14 cellular contexts compared by ENCODE assay signal in genomic region chr2:240618776-240619175, GRCh38. TPM values are rescaled to one million over a fixed set of nuclear protein-coding genes. Genes with fewer than 3 reads are reported as not detected.
A peak's percentile ranks its signal among the peaks of the same experiment; 100 is the strongest.
DNase-seq lines count a peak whose midpoint lies in the region; TF ChIP-seq lines count a peak whose summit lies in the region.
"Had no signal": no experiment of that assay in that cellular context is flagged by ENCODE, and none has a peak within 500 bp of the region (broad histone marks: within the 10 kb centered on the region; RNA-seq: fewer than 3 reads in every experiment).

No MANE protein-coding gene starts in this region.

- peaks cover 10% of the 10 kb centered on the region for H3K36me3 Mint-ChIP-seq in activated naive CD4-positive, alpha-beta T cell treated with anti-CD3 and anti-CD28 coated beads, Interleukin-2, amount 10 ng/mL, durations not matched to agents 7 days and 5 days
- H3K36me3 Mint-ChIP-seq in H9 (ENCODE audit: insufficient read depth in 1 of 3, low read depth in 3 of 3), result peaks cover 2 to 12% (median 5%) of the 10 kb centered on the region in 3 experiments; a peak in 6 of 7 replicates
- H3K36me3 Mint-ChIP-seq in dendritic cell treated with granulocyte-macrophage colony-stimulating factor and Interleukin-4, amounts not matched to agents 40 ng/mL and 50 ng/mL, for 4 days (ENCODE audit: low read depth), result no peaks in the 10 kb centered on the region
- peaks cover 27% of the 10 kb centered on the region for H3K36me3 Mint-ChIP-seq in glutamatergic neuron (ENCODE audit: unreplicated experiment)
- peaks cover 3 to 15% (median 7%) of the 10 kb centered on the region in 3 donors for H3K36me3 Mint-ChIP-seq in CD8-positive, alpha-beta memory T cell

- H3K56ac ChIP-seq in H9 (ENCODE audit: insufficient read length, low read depth, low read length), result no peak overlapping the region

- H2AK5ac ChIP-seq in H9 (ENCODE audit: insufficient read length, low read length), result no peak overlapping the region

- H2AFZ ChIP-seq in H9 (ENCODE audit: low read length) (no peak overlapping the region), osteoblast (ENCODE audit: low read length) (no peak overlapping the region)

- H2BK120ac ChIP-seq in H9 (ENCODE audit: low read depth, low read length, poor library complexity, severe bottlenecking), result no peak overlapping the region

- H3K27me3 Mint-ChIP-seq in activated naive CD4-positive, alpha-beta T cell treated with anti-CD3 and anti-CD28 coated beads, Interleukin-2, amount 10 ng/mL, durations not matched to agents 7 days and 5 days, result peaks cover 4% of the 10 kb centered on the region
- H3K27me3 Mint-ChIP-seq in H9 (ENCODE audit: low read depth) (peaks cover 7% of the 10 kb centered on the region), glutamatergic neuron (ENCODE audit: unreplicated experiment) (peaks cover 3% of the 10 kb centered on the region)
- H3K27me3 Mint-ChIP-seq in dendritic cell treated with granulocyte-macrophage colony-stimulating factor and Interleukin-4, amounts not matched to agents 40 ng/mL and 50 ng/mL, for 4 days, result no peaks in the 10 kb centered on the region
- no peaks in the 10 kb centered on the region for H3K27me3 Mint-ChIP-seq in CD8-positive, alpha-beta memory T cell
- H3K27me3 Mint-ChIP-seq: CD4-positive, CD25-positive, alpha-beta regulatory T cell had no signal

- no peaks in the 10 kb centered on the region for H3K9me3 ChIP-seq in H9 (ENCODE audit: control insufficient read depth, low read depth, low read length)
- H3K9me3 ChIP-seq in osteoblast (ENCODE audit: low read depth, low read length), result no peaks in the 10 kb centered on the region
- no peaks in the 10 kb centered on the region for H3K9me3 ChIP-seq in CD8-positive, alpha-beta memory T cell (ENCODE audit: low read length)
- H3K9me3 ChIP-seq: A549 had no signal

- no peak overlapping the region for H3K4ac ChIP-seq in H9 (ENCODE audit: low read depth, low read length)

- H3K14ac ChIP-seq in H9 (ENCODE audit: insufficient read depth, low read length), result no peak overlapping the region

- H3K27ac ChIP-seq in H9 (ENCODE audit: insufficient read length, low read depth, low read length) (no peak overlapping the region), osteoblast (ENCODE audit: low read depth, low read length) (no peak overlapping the region)
- H3K27ac ChIP-seq in CD8-positive, alpha-beta memory T cell (ENCODE audit: low read depth, low read length), result no peak overlapping the region
- H3K27ac ChIP-seq: A549, KMS-11 had no signal

- no peak overlapping the region for H4K91ac ChIP-seq in H9 (ENCODE audit: insufficient read length, low read depth, low read length)

- no peak overlapping the region for H2BK20ac ChIP-seq in H9 (ENCODE audit: low read depth, low read length, poor library complexity, severe bottlenecking)

- H4K20me1 ChIP-seq in H9 (ENCODE audit: control insufficient read depth, insufficient read depth, insufficient read length) (no peaks in the 10 kb centered on the region), osteoblast (ENCODE audit: insufficient read depth, low read length) (no peaks in the 10 kb centered on the region)

- no peaks in the 10 kb centered on the region for H3K36me3 ChIP-seq in osteoblast (ENCODE audit: insufficient read depth, low read length)
- H3K36me3 ChIP-seq in CD8-positive, alpha-beta memory T cell (ENCODE audit: insufficient read depth, low read length), result no peaks in the 10 kb centered on the region

- H3K4me1 ChIP-seq in H9 (ENCODE audit: insufficient read depth, low read length) (no peaks in the 10 kb centered on the region), osteoblast (ENCODE audit: insufficient read depth, low read length) (peaks cover 4% of the 10 kb centered on the region)
- H3K4me1 ChIP-seq in CD8-positive, alpha-beta memory T cell (ENCODE audit: insufficient read depth, low read length), result peaks cover 33% of the 10 kb centered on the region
- H3K4me1 ChIP-seq: A549 had no signal

- H3K79me1 ChIP-seq in H9 (ENCODE audit: insufficient read depth, low read depth, low read length, poor library complexity, severe bottlenecking), result no peaks in the 10 kb centered on the region

- H3K4me3 Mint-ChIP-seq in activated naive CD4-positive, alpha-beta T cell treated with anti-CD3 and anti-CD28 coated beads, Interleukin-2, amount 10 ng/mL, durations not matched to agents 7 days and 5 days, result no peak overlapping the region
- H3K4me3 Mint-ChIP-seq in H9, result no peak overlapping the region
- H3K4me3 Mint-ChIP-seq in dendritic cell treated with granulocyte-macrophage colony-stimulating factor and Interleukin-4, amounts not matched to agents 40 ng/mL and 50 ng/mL, for 4 days, result no peak overlapping the region
- no peak overlapping the region for H3K4me3 Mint-ChIP-seq in glutamatergic neuron (ENCODE audit: unreplicated experiment)
- no peak overlapping the region for H3K4me3 Mint-ChIP-seq in CD8-positive, alpha-beta memory T cell
- H3K4me3 Mint-ChIP-seq: CD4-positive, CD25-positive, alpha-beta regulatory T cell had no signal

- intact Hi-C loops in dendritic cell treated with granulocyte-macrophage colony-stimulating factor and Interleukin-4, amounts not matched to agents 40 ng/mL and 50 ng/mL, for 4 days (cut with micrococcal nuclease), result no loop called here

- no peak overlapping the region for H3K9ac ChIP-seq in H9 (ENCODE audit: extremely low read depth, insufficient read length, low read length)
- H3K9ac ChIP-seq: KMS-11 had no signal

- H4K5ac ChIP-seq in H9 (ENCODE audit: insufficient read length, low read depth, low read length), result no peak overlapping the region

- no peaks in the 10 kb centered on the region for H3K27me3 ChIP-seq in H9 (ENCODE audit: insufficient read depth, low read length)
- H3K27me3 ChIP-seq in osteoblast (ENCODE audit: insufficient read depth, low read length), result no peaks in the 10 kb centered on the region
- no peaks in the 10 kb centered on the region for H3K27me3 ChIP-seq in CD8-positive, alpha-beta memory T cell (ENCODE audit: insufficient read depth, low read length, poor library complexity, severe bottlenecking)

- H3K18ac ChIP-seq in H9 (ENCODE audit: insufficient read length, low read depth, low read length), result no peak overlapping the region

- H4K8ac ChIP-seq in H9 (replicated peaks; ENCODE audit: insufficient read length, low read depth, low read length), result no peak overlapping the region

- CTCF ChIA-PET in activated naive CD4-positive, alpha-beta T cell treated with anti-CD3 and anti-CD28 coated beads, Interleukin-2, amount 10 ng/mL, durations not matched to agents 7 days and 5 days (lab: Charles Lee), result interaction anchor here (0.6 kb wide), 1 partner anchor 29 kb away, joined by 3 read pairs; no protein-coding TSS in a partner anchor
- CTCF ChIA-PET in CD8-positive, alpha-beta memory T cell (lab: Charles Lee), result no interaction called here

- no peak overlapping the region for H2BK5ac ChIP-seq in H9 (ENCODE audit: insufficient read length, low read length)

- H2BK15ac ChIP-seq in H9 (ENCODE audit: low read depth, low read length), result no peak overlapping the region

- H3K4me1 Mint-ChIP-seq in activated naive CD4-positive, alpha-beta T cell treated with anti-CD3 and anti-CD28 coated beads, Interleukin-2, amount 10 ng/mL, durations not matched to agents 7 days and 5 days, result peaks cover 38% of the 10 kb centered on the region
- peaks cover 0 to 6% of the 10 kb centered on the region in 2 experiments; a peak in 1 of 4 replicates for H3K4me1 Mint-ChIP-seq in H9
- H3K4me1 Mint-ChIP-seq in dendritic cell treated with granulocyte-macrophage colony-stimulating factor and Interleukin-4, amounts not matched to agents 40 ng/mL and 50 ng/mL, for 4 days (ENCODE audit: low read depth), result peaks cover 50% of the 10 kb centered on the region
- H3K4me1 Mint-ChIP-seq in glutamatergic neuron (ENCODE audit: low read depth, unreplicated experiment), result no peaks in the 10 kb centered on the region
- H3K4me1 Mint-ChIP-seq in CD8-positive, alpha-beta memory T cell, result peaks cover 20 to 33% (median 26%) of the 10 kb centered on the region in 3 donors

- H2BK12ac ChIP-seq in H9 (ENCODE audit: insufficient read length, low read depth, low read length), result no peak overlapping the region

- no peaks in the 10 kb centered on the region for H3K23me2 ChIP-seq in H9 (ENCODE audit: insufficient read length, low read depth, low read length, poor library complexity, severe bottlenecking)

- no peak overlapping the region for H3K4me3 ChIP-seq in osteoblast (ENCODE audit: insufficient read depth, low read length)
- H3K4me3 ChIP-seq in CD8-positive, alpha-beta memory T cell (ENCODE audit: low read length), result no peak overlapping the region
- H3K4me3 ChIP-seq: A549 had no signal

- no peak overlapping the region for H3K27ac Mint-ChIP-seq in activated naive CD4-positive, alpha-beta T cell treated with anti-CD3 and anti-CD28 coated beads, Interleukin-2, amount 10 ng/mL, durations not matched to agents 7 days and 5 days
- H3K27ac Mint-ChIP-seq in H9, result no peak overlapping the region
- peak overlapping the region; percentile 96 for H3K27ac Mint-ChIP-seq in dendritic cell treated with granulocyte-macrophage colony-stimulating factor and Interleukin-4, amounts not matched to agents 40 ng/mL and 50 ng/mL, for 4 days
- H3K27ac Mint-ChIP-seq in glutamatergic neuron (ENCODE audit: unreplicated experiment), result no peak overlapping the region
- H3K27ac Mint-ChIP-seq in CD8-positive, alpha-beta memory T cell, result peak overlapping the region in 3 of 8 donors; percentile 38 to 61 (median 48)

- no peak overlapping the region for H3K4me2 ChIP-seq in H9 (ENCODE audit: insufficient read depth, insufficient read length, low read length)
- no peak overlapping the region for H3K4me2 ChIP-seq in osteoblast (ENCODE audit: insufficient read depth, low read length)
- H3K4me2 ChIP-seq: A549, KMS-11 had no signal

- H3K23ac ChIP-seq in H9 (ENCODE audit: insufficient read length, low read depth, low read length), result no peak overlapping the region

- TF ChIP-seq CTCF in H9 (conservative IDR thresholded peaks at IDR 0.05) (no peak), osteoblast (IDR thresholded peaks at IDR 0.05; ENCODE audit: extremely low read depth, low read depth, low read length) (no peak), glutamatergic neuron (IDR thresholded peaks at IDR 0.05; ENCODE audit: partially characterized antibody, unreplicated experiment) (no peak)

- H3K79me2 ChIP-seq in H9 (ENCODE audit: insufficient read depth, low read length), result no peaks in the 10 kb centered on the region
- H3K79me2 ChIP-seq in osteoblast (ENCODE audit: insufficient read depth, low read length), result no peaks in the 10 kb centered on the region

- WGBS in H9 (ENCODE audit: extremely low coverage, insufficient read length, low lambda C conversion rate), result no CpG with 5 or more reads among the region's 6 CpGs

- POLR2A ChIA-PET in CD8-positive, alpha-beta memory T cell (lab: Charles Lee), result no interaction called here

- DNase-seq in activated naive CD4-positive, alpha-beta T cell treated with anti-CD3 and anti-CD28 coated beads, Interleukin-2, amount 10 ng/mL, durations not matched to agents 7 days and 5 days, result peak; percentile 5
- DNase-seq in activated naive CD4-positive, alpha-beta T cell treated with anti-CD3 and anti-CD28 coated beads, Interleukin-2, amount 50 U/mL, for 16 hours, result no peak
- DNase-seq in H9 (peak; percentile 3), osteoblast (ENCODE audit: insufficient read length, low spot score, missing footprints) (peak; percentile 13), glutamatergic neuron (no peak), NCI-H748 treated with DMSO at 0.1 percent for 48 hours (lab: John Stamatoyannopoulos, UW) (no peak)
- DNase-seq in CD8-positive, alpha-beta memory T cell, result no peak
- DNase-seq: CD4-positive, CD25-positive, alpha-beta regulatory T cell; NCI-H1436; NCI-H2081; NCI-H510A treated with DMSO at 0.1 percent for 48 hours had no signal

- H3K9me3 Mint-ChIP-seq in activated naive CD4-positive, alpha-beta T cell treated with anti-CD3 and anti-CD28 coated beads, Interleukin-2, amount 10 ng/mL, durations not matched to agents 7 days and 5 days, result peaks cover 8% of the 10 kb centered on the region
- peaks cover 13 to 39% of the 10 kb centered on the region in 2 experiments for H3K9me3 Mint-ChIP-seq in H9
- H3K9me3 Mint-ChIP-seq in dendritic cell treated with granulocyte-macrophage colony-stimulating factor and Interleukin-4, amounts not matched to agents 40 ng/mL and 50 ng/mL, for 4 days, result no peaks in the 10 kb centered on the region
- peaks cover 14% of the 10 kb centered on the region for H3K9me3 Mint-ChIP-seq in glutamatergic neuron (ENCODE audit: unreplicated experiment)
- H3K9me3 Mint-ChIP-seq in CD8-positive, alpha-beta memory T cell, result peaks cover 2 to 8% (median 3%) of the 10 kb centered on the region in 5 donors

- no peak overlapping the region for H3T11ph ChIP-seq in H9 (ENCODE audit: low read length)

RNA-seq across cellular contexts. Expression of gene GPR35, which starts 6.5 kb away (rescaled TPM):
- total RNA-seq in H9 (2021) (0.66 and 1.4 TPM in 2 replicates), osteoblast (1.1 and 1.5 TPM in 2 replicates), glutamatergic neuron (ENCODE audit: unreplicated experiment) (1.5 TPM)
- total RNA-seq in CD8-positive, alpha-beta memory T cell, result 1 to 10 TPM; 8.4 to 9.0 TPM
- polyA plus RNA-seq in CD8-positive, alpha-beta memory T cell, result 1.9 TPM

RNA-seq across cellular contexts. Expression of gene CAPN10, which starts 32.2 kb away (rescaled TPM):
- 45.0 and 47.4 TPM in 2 replicates for total RNA-seq in H9 (2021)
- total RNA-seq in osteoblast, result 21.0 and 22.1 TPM in 2 replicates
- total RNA-seq in glutamatergic neuron (ENCODE audit: unreplicated experiment), result 67.1 TPM
- total RNA-seq in CD8-positive, alpha-beta memory T cell, result 10 to 100 TPM; 36.1 to 40.5 TPM
- 19.5 TPM for polyA plus RNA-seq in CD8-positive, alpha-beta memory T cell

RNA-seq across cellular contexts. Expression of gene RNPEPL1, which starts 50.5 kb away (rescaled TPM):
- 22.5 and 24.7 TPM in 2 replicates for total RNA-seq in H9 (2021)
- 13.0 and 14.7 TPM in 2 replicates for total RNA-seq in osteoblast
- 20.9 TPM for total RNA-seq in glutamatergic neuron (ENCODE audit: unreplicated experiment)
- total RNA-seq in CD8-positive, alpha-beta memory T cell, result 10 to 100 TPM; 55.6 to 61.1 TPM
- polyA plus RNA-seq in CD8-positive, alpha-beta memory T cell, result 101 TPM

RNA-seq across cellular contexts. Expression of gene DUSP28, which starts 58.6 kb away (rescaled TPM):
- total RNA-seq in H9 (2021) (1.6 and 2.9 TPM in 2 replicates), osteoblast (3.2 and 4.7 TPM in 2 replicates), glutamatergic neuron (ENCODE audit: unreplicated experiment) (2.8 TPM)
- total RNA-seq in CD8-positive, alpha-beta memory T cell, result 1 to 10 TPM; 7.0 TPM
- polyA plus RNA-seq in CD8-positive, alpha-beta memory T cell, result 22.0 TPM

Comparison
In these comparisons a context has a peak if more than half of its experiments do, and no peak if none do; other contexts are left out.
1. DNase-seq: peak in activated naive CD4-positive, alpha-beta T cell treated with anti-CD3 and anti-CD28 coated beads, Interleukin-2, amount 10 ng/mL, durations not matched to agents 7 days and 5 days (single experiment), H9 (single experiment) and osteoblast (single experiment); none in activated naive CD4-positive, alpha-beta T cell treated with anti-CD3 and anti-CD28 coated beads, Interleukin-2, amount 50 U/mL, for 16 hours (single experiment), glutamatergic neuron (single experiment), NCI-H748 treated with DMSO at 0.1 percent for 48 hours (single experiment) and CD8-positive, alpha-beta memory T cell (0 of 5).